ENCODE assay signal across 16 cellular contexts in genomic region chr17:66635646-66636045, GRCh38.
DNase-seq lines count a peak whose midpoint lies in the region; ATAC-seq and TF ChIP-seq lines count a peak whose summit lies in the region.
"Had no signal": no experiment of that assay in that cellular context is flagged by ENCODE, and none has a peak within 500 bp of the region (broad histone marks: within the 10 kb centered on the region; RNA-seq: fewer than 3 reads in every experiment).

No MANE protein-coding gene starts in this region.

- H3K9me2 ChIP-seq in SK-N-SH = no peaks in the 10 kb centered on the region

- WGBS in SK-N-SH (ENCODE audit: low lambda C conversion rate) = 83% methylated on average over 2 of the region's 2 CpGs

- in situ Hi-C loops in GM13977 (cut with MboI; ENCODE audit: low pct_unique_long_range_greater_than_20kb, low sequenced_read_pairs, unreplicated experiment) = no loop called here

- no peak overlapping the region for H3K4me3 ChIP-seq in CD8-positive, alpha-beta T cell (ENCODE audit: low read depth, low read length)
- no peak overlapping the region for H3K4me3 ChIP-seq in SK-N-SH (ENCODE audit: low read depth in 2 of 2, low read length in 1 of 2)
- no peak overlapping the region for H3K4me3 ChIP-seq in dorsolateral prefrontal cortex
- H3K4me3 ChIP-seq: K562 had no signal

- TF ChIP-seq CTCF in CD8-positive, alpha-beta T cell (IDR thresholded peaks at IDR 0.05) = no peak
- no peak for TF ChIP-seq CTCF in SK-N-SH (IDR thresholded peaks at IDR 0.05)
- TF ChIP-seq CTCF in dorsolateral prefrontal cortex (IDR thresholded peaks at IDR 0.05 in 54 of 56, conservative IDR thresholded peaks at IDR 0.05 in 2 of 56; ENCODE audit: low read depth in 1 of 56, partially characterized antibody in 56 of 56) = no peak
- no peak for TF ChIP-seq CTCF in GM13977 (IDR thresholded peaks at IDR 0.05; ENCODE audit: extremely low read depth, insufficient read depth, missing control alignments)

- peaks cover 39% of the 10 kb centered on the region for H3K4me1 Mint-ChIP-seq in activated CD8-positive, alpha-beta memory T cell treated with anti-CD3 and anti-CD28 coated beads, Interleukin-2, amount 10 ng/mL, durations not matched to agents 7 days and 5 days
- peaks cover 37% of the 10 kb centered on the region for H3K4me1 Mint-ChIP-seq in CD8-positive, alpha-beta T cell (ENCODE audit: low read depth)

- peaks cover 23% of the 10 kb centered on the region for H3K4me1 ChIP-seq in CD8-positive, alpha-beta T cell (ENCODE audit: insufficient read depth, low read length)
- H3K4me1 ChIP-seq in SK-N-SH (ENCODE audit: control insufficient read depth in 1 of 2, insufficient read depth in 2 of 2, low read depth in 1 of 2, low read length in 1 of 2) = peaks cover 2 to 6% of the 10 kb centered on the region in 2 experiments

- H3K36me3 Mint-ChIP-seq in activated CD8-positive, alpha-beta memory T cell treated with anti-CD3 and anti-CD28 coated beads, Interleukin-2, amount 10 ng/mL, durations not matched to agents 7 days and 5 days = peaks cover 6% of the 10 kb centered on the region
- H3K36me3 Mint-ChIP-seq in CD8-positive, alpha-beta T cell = peaks cover 10% of the 10 kb centered on the region

- no peak overlapping the region for H3K4me2 ChIP-seq in SK-N-SH

- no peaks in the 10 kb centered on the region for H3K27me3 ChIP-seq in CD8-positive, alpha-beta T cell (ENCODE audit: insufficient read depth, low read length)
- H3K27me3 ChIP-seq in SK-N-SH (ENCODE audit: insufficient read depth) (no peaks in the 10 kb centered on the region), dorsolateral prefrontal cortex (no peaks in the 10 kb centered on the region)

- no peak for TF ChIP-seq RAD21 in SK-N-SH (IDR thresholded peaks at IDR 0.05; ENCODE audit: low read length)

- no peak overlapping the region for H2AFZ ChIP-seq in SK-N-SH (ENCODE audit: low read depth)

- H3F3A ChIP-seq in SK-N-SH (replicated peaks; ENCODE audit: insufficient read depth) = peaks cover 13% of the 10 kb centered on the region

- peak overlapping the region; percentile 39 for H3K27ac Mint-ChIP-seq in activated CD8-positive, alpha-beta memory T cell treated with anti-CD3 and anti-CD28 coated beads, Interleukin-2, amount 10 ng/mL, durations not matched to agents 7 days and 5 days
- H3K27ac Mint-ChIP-seq in CD8-positive, alpha-beta T cell = peak overlapping the region; percentile 28

- POLR2A ChIA-PET in CD8-positive, alpha-beta T cell (lab: Charles Lee) = interaction anchor here (0.5 to 1.4 kb wide), 3 partner anchors 12 to 172 kb away, joined by 3 read pairs; no protein-coding TSS in a partner anchor
- POLR2A ChIA-PET in SK-N-SH (lab: Yijun Ruan, JAX) = no interaction called here

- DNase-seq in activated CD8-positive, alpha-beta memory T cell treated with anti-CD3 and anti-CD28 coated beads, Interleukin-2, amount 10 ng/mL, durations not matched to agents 7 days and 5 days = no peak
- DNase-seq in activated CD8-positive, alpha-beta memory T cell treated with anti-CD3 and anti-CD28 coated beads for 24 hours = no peak
- DNase-seq in CD8-positive, alpha-beta T cell = no peak
- no peak for DNase-seq in SK-N-SH
- DNase-seq in dorsolateral prefrontal cortex = no peak
- DNase-seq in GM13977 (ENCODE audit: low spot score) = no peak
- DNase-seq in cerebellum (ENCODE audit: low spot score) = no peak
- DNase-seq: COR-L47, GF-D8, NCI-H1436, NCI-H2029 treated with DMSO at 0.1 percent for 48 hours, NCI-H446 treated with DMSO at 0.1 percent for 48 hours, OCI-M1, RPMI8226 had no signal

- H3K27me3 Mint-ChIP-seq in activated CD8-positive, alpha-beta memory T cell treated with anti-CD3 and anti-CD28 coated beads, Interleukin-2, amount 10 ng/mL, durations not matched to agents 7 days and 5 days = no peaks in the 10 kb centered on the region
- no peaks in the 10 kb centered on the region for H3K27me3 Mint-ChIP-seq in CD8-positive, alpha-beta T cell (ENCODE audit: low read depth)

- no peak for TF ChIP-seq EP300 in SK-N-SH (IDR thresholded peaks at IDR 0.05; ENCODE audit: borderline replicate concordance in 1 of 2, low read depth in 1 of 2, low read length in 1 of 2)

- no peaks in the 10 kb centered on the region for H3K9me3 Mint-ChIP-seq in activated CD8-positive, alpha-beta memory T cell treated with anti-CD3 and anti-CD28 coated beads, Interleukin-2, amount 10 ng/mL, durations not matched to agents 7 days and 5 days (ENCODE audit: low read depth)
- no peaks in the 10 kb centered on the region for H3K9me3 Mint-ChIP-seq in CD8-positive, alpha-beta T cell

- H3K9me3 ChIP-seq in CD8-positive, alpha-beta T cell (ENCODE audit: low read length) = no peaks in the 10 kb centered on the region
- H3K9me3 ChIP-seq in SK-N-SH = no peaks in the 10 kb centered on the region

- H3K27ac ChIP-seq in CD8-positive, alpha-beta T cell (ENCODE audit: low read depth, low read length) = no peak overlapping the region
- H3K27ac ChIP-seq in SK-N-SH (ENCODE audit: low read depth in 2 of 2, low read length in 1 of 2) = peak overlapping the region; percentile 11 to 31; a peak in 3 of 4 replicates
- peak overlapping the region in 34 of 59 donors; percentile 2 to 78 (median 48) for H3K27ac ChIP-seq in dorsolateral prefrontal cortex
- H3K27ac ChIP-seq: C4-2B had no signal

- H4K20me1 ChIP-seq in SK-N-SH (ENCODE audit: insufficient read depth) = peaks cover 77% of the 10 kb centered on the region

- intact Hi-C loops in CD8-positive, alpha-beta T cell (cut with DNase I, micrococcal nuclease) = no loop called here
- intact Hi-C loops in dorsolateral prefrontal cortex (cut with DNase I) = no loop called here

- no peak overlapping the region for H3K4me3 Mint-ChIP-seq in activated CD8-positive, alpha-beta memory T cell treated with anti-CD3 and anti-CD28 coated beads, Interleukin-2, amount 10 ng/mL, durations not matched to agents 7 days and 5 days
- no peak overlapping the region for H3K4me3 Mint-ChIP-seq in CD8-positive, alpha-beta T cell

- ATAC-seq in activated CD8-positive, alpha-beta memory T cell treated with anti-CD3 and anti-CD28 coated beads, Interleukin-2, amount 10 ng/mL, durations not matched to agents 7 days and 5 days = no peak
- no peak for ATAC-seq in CD8-positive, alpha-beta T cell
- ATAC-seq: K562 had no signal

- no peak overlapping the region for H3K9ac ChIP-seq in SK-N-SH

- H3K36me3 ChIP-seq in CD8-positive, alpha-beta T cell (ENCODE audit: insufficient read depth, low read length) = no peaks in the 10 kb centered on the region
- peaks cover 12% of the 10 kb centered on the region in 2 experiments for H3K36me3 ChIP-seq in SK-N-SH (replicated peaks in 1 of 2; ENCODE audit: control insufficient read depth in 1 of 2, insufficient read depth in 2 of 2, low read length in 1 of 2)

- H3K79me2 ChIP-seq in SK-N-SH (ENCODE audit: insufficient read depth) = peaks cover 75% of the 10 kb centered on the region

- CTCF ChIA-PET in activated CD8-positive, alpha-beta memory T cell treated with anti-CD3 and anti-CD28 coated beads, Interleukin-2, amount 10 ng/mL, durations not matched to agents 7 days and 5 days (lab: Charles Lee) = no interaction called here
- CTCF ChIA-PET in CD8-positive, alpha-beta T cell (lab: Charles Lee) = no interaction called here
- CTCF ChIA-PET in SK-N-SH (lab: Yijun Ruan, JAX) = interaction anchor here (1.0 to 2.9 kb wide), 5 partner anchors 9 to 435 kb away, joined by 3 to 10 read pairs (median 4); no protein-coding TSS in a partner anchor

TF ChIP-seq in SK-N-SH, 30 proteins besides CTCF, POLR2A, EP300 and RAD21 (continues in another document):
- TF ChIP-seq, protein P1, sequence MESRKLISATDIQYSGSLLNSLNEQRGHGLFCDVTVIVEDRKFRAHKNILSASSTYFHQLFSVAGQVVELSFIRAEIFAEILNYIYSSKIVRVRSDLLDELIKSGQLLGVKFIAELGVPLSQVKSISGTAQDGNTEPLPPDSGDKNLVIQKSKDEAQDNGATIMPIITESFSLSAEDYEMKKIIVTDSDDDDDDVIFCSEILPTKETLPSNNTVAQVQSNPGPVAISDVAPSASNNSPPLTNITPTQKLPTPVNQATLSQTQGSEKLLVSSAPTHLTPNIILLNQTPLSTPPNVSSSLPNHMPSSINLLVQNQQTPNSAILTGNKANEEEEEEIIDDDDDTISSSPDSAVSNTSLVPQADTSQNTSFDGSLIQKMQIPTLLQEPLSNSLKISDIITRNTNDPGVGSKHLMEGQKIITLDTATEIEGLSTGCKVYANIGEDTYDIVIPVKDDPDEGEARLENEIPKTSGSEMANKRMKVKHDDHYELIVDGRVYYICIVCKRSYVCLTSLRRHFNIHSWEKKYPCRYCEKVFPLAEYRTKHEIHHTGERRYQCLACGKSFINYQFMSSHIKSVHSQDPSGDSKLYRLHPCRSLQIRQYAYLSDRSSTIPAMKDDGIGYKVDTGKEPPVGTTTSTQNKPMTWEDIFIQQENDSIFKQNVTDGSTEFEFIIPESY (IDR thresholded peaks at IDR 0.05; ENCODE audit: borderline replicate concordance, low read depth) = no peak
- TF ChIP-seq FOSL2 (IDR thresholded peaks at IDR 0.05; ENCODE audit: borderline replicate concordance, low read depth) (no peak), RXRA (IDR thresholded peaks at IDR 0.05; ENCODE audit: borderline replicate concordance, low read depth) (no peak), GATA2 (CRISPR knock-in tag; IDR thresholded peaks at IDR 0.05) (no peak), SIN3A (IDR thresholded peaks at IDR 0.05; ENCODE audit: borderline replicate concordance, low read depth, low read length) (no peak), POLR2AphosphoS5 (IDR thresholded peaks at IDR 0.05; ENCODE audit: low read depth, low read length) (no peak), FOXM1 (IDR thresholded peaks at IDR 0.05; ENCODE audit: low read depth) (no peak), YY1 (IDR thresholded peaks at IDR 0.05; ENCODE audit: low read depth) (no peak)
- TF ChIP-seq, protein P2, sequence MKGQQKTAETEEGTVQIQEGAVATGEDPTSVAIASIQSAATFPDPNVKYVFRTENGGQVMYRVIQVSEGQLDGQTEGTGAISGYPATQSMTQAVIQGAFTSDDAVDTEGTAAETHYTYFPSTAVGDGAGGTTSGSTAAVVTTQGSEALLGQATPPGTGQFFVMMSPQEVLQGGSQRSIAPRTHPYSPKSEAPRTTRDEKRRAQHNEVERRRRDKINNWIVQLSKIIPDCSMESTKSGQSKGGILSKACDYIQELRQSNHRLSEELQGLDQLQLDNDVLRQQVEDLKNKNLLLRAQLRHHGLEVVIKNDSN (IDR thresholded peaks at IDR 0.05; ENCODE audit: borderline replicate concordance, low read depth) = no peak
- TF ChIP-seq, protein P3, sequence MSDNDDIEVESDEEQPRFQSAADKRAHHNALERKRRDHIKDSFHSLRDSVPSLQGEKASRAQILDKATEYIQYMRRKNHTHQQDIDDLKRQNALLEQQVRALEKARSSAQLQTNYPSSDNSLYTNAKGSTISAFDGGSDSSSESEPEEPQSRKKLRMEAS (IDR thresholded peaks at IDR 0.05; ENCODE audit: low read depth) = no peak
